In the genomic region with DNA sequence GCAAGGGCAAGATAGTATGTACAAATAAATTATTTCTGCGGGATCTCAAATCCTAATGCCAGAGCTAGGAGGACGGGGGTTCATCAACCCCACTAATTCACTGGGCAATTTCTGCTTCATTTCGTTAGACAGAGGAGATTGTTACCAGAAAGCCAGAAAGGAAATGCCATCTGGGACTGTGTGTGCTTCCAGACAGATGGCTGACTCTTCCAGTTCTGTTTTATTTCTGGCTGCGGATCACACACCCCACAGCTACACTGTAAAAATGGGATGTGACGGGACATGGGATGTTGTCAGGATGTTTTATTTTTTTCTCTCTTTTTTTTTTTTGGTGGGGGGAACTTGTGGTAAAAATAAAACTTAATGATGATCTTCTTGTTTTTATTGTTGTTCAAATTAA, we compare ENCODE assay signal across 15 cellular contexts.
DNase-seq lines count a peak whose midpoint lies in the region; ATAC-seq and TF ChIP-seq lines count a peak whose summit lies in the region.
"Had no signal": no experiment of that assay in that cellular context is flagged by ENCODE, and none has a peak within 500 bp of the region (broad histone marks: within the 10 kb centered on the region; RNA-seq: fewer than 3 reads in every experiment).

No MANE protein-coding gene starts in this region.

- H3K4me3 ChIP-seq in dorsolateral prefrontal cortex (no peak overlapping the region), rectal smooth muscle tissue (ENCODE audit: low read length) (no peak overlapping the region), esophagus squamous epithelium (no peak overlapping the region)

- peaks cover 0 to 9% (median 0%) of the 10 kb centered on the region in 3 donors for H3K9me3 ChIP-seq in esophagus squamous epithelium

- H3K36me3 Mint-ChIP-seq in activated naive CD4-positive, alpha-beta T cell treated with anti-CD3 and anti-CD28 coated beads, Interleukin-2, amount 50 U/mL, for 72 hours: no peaks in the 10 kb centered on the region

- WGBS in esophagus squamous epithelium, 2 donors: 62 to 68% methylated on average over 5 of the region's 5 CpGs

- H3K27ac ChIP-seq in dorsolateral prefrontal cortex (peak overlapping the region in 52 of 59 donors; percentile 27 to 91 (median 75)), rectal smooth muscle tissue (ENCODE audit: low read depth, low read length) (peak overlapping the region; percentile 64), esophagus squamous epithelium (no peak overlapping the region)

- no peak for TF ChIP-seq CTCF in dorsolateral prefrontal cortex (IDR thresholded peaks at IDR 0.05 in 54 of 56, conservative IDR thresholded peaks at IDR 0.05 in 2 of 56; ENCODE audit: low read depth in 1 of 56, partially characterized antibody in 56 of 56)
- no peak for TF ChIP-seq CTCF in esophagus squamous epithelium (IDR thresholded peaks at IDR 0.05)

- H3K9me3 Mint-ChIP-seq in activated naive CD4-positive, alpha-beta T cell treated with anti-CD3 and anti-CD28 coated beads, Interleukin-2, amount 50 U/mL, for 72 hours: peaks cover 4 to 5% of the 10 kb centered on the region in 2 donors

- H3K27me3 ChIP-seq in dorsolateral prefrontal cortex: no peaks in the 10 kb centered on the region
- no peaks in the 10 kb centered on the region for H3K27me3 ChIP-seq in rectal smooth muscle tissue (ENCODE audit: control insufficient read depth, insufficient read depth, low read length)
- peaks cover 0 to 10% (median 0%) of the 10 kb centered on the region in 4 donors for H3K27me3 ChIP-seq in esophagus squamous epithelium

- no peak for TF ChIP-seq POLR2A in esophagus squamous epithelium (IDR thresholded peaks at IDR 0.05)

- no peak overlapping the region for H3K27ac Mint-ChIP-seq in activated naive CD4-positive, alpha-beta T cell treated with anti-CD3 and anti-CD28 coated beads, Interleukin-2, amount 50 U/mL, for 72 hours
- H3K27ac Mint-ChIP-seq: H9 had no signal

- ATAC-seq in activated naive CD4-positive, alpha-beta T cell treated with anti-CD3 and anti-CD28 coated beads, Interleukin-2, amount 50 U/mL, for 72 hours: no peak

- H3K4me1 ChIP-seq in rectal smooth muscle tissue (ENCODE audit: control insufficient read depth, insufficient read depth, low read length): peaks cover 30% of the 10 kb centered on the region
- H3K4me1 ChIP-seq in esophagus squamous epithelium: no peaks in the 10 kb centered on the region
- H3K4me1 ChIP-seq: Caco-2 had no signal

- H3K36me3 ChIP-seq in rectal smooth muscle tissue (ENCODE audit: control insufficient read depth, insufficient read depth, low read length) (no peaks in the 10 kb centered on the region), esophagus squamous epithelium (no peaks in the 10 kb centered on the region)

- H3K9ac ChIP-seq in rectal smooth muscle tissue (ENCODE audit: low read length): no peak overlapping the region

- intact Hi-C loops in dorsolateral prefrontal cortex (cut with DNase I): no loop called here
- intact Hi-C loops in esophagus squamous epithelium (cut with DNase I): no loop called here

- DNase-seq in NCI-H1694 treated with DMSO at 0.1 percent for 48 hours (lab: John Stamatoyannopoulos, UW): peak; percentile 92
- peak; percentile 22 for DNase-seq in NCI-H69 (lab: John Stamatoyannopoulos, UW)
- DNase-seq in dorsolateral prefrontal cortex: peak in 4 of 10 donors; percentile 3 to 54 (median 44)
- no peak for DNase-seq in esophagus squamous epithelium (lab: John Stamatoyannopoulos, UW)
- no peak for DNase-seq in activated CD8-positive, alpha-beta memory T cell treated with anti-CD3 and anti-CD28 coated beads for 24 hours
- no peak for DNase-seq in activated naive CD4-positive, alpha-beta T cell treated with anti-CD3 and anti-CD28 coated beads, Interleukin-2, amount 50 U/mL, for 72 hours (ENCODE audit: low spot score in 2 of 2)
- DNase-seq: ACHN, AML-193, Caco-2, H9, NCI-H1048, NCI-H146, NCI-H2107, NCI-H774 had no signal

Comparison
In these comparisons a context has a peak if more than half of its experiments do, and no peak if none do; other contexts are left out.
1. DNase-seq: peak in NCI-H1694 treated with DMSO at 0.1 percent for 48 hours (single experiment) and NCI-H69 (single experiment); none in esophagus squamous epithelium (single experiment), activated CD8-positive, alpha-beta memory T cell treated with anti-CD3 and anti-CD28 coated beads for 24 hours (single experiment) and activated naive CD4-positive, alpha-beta T cell treated with anti-CD3 and anti-CD28 coated beads, Interleukin-2, amount 50 U/mL, for 72 hours (0 of 2).
2. H3K27ac ChIP-seq: peak in dorsolateral prefrontal cortex (52 of 59) and rectal smooth muscle tissue (single experiment); none in esophagus squamous epithelium (0 of 4).